ENCODE assay signal across 13 cellular contexts in the genomic region with DNA sequence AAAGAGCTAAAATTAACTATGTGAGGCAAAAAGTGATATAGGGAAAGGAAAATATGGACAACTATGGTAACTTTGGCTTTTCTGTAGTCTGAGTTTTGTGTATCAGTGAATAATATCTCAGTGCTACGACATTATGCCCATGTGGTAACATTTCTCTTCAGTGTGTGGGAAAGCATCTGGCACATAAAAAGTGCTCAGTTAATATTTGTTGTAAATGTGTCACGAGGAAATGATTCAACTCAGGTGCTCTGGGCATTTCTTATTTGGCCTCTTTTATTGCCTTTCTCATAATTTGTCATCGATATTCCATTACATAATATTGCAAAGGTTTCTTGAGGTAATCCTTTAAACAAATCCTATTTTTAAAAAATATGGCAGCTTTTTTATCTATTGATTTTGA.
"Had no signal": no experiment of that assay in that cellular context is flagged by ENCODE, and none has a peak within 500 bp of the region (broad histone marks: within the 10 kb centered on the region; RNA-seq: fewer than 3 reads in every experiment).

No MANE protein-coding gene starts in this region.

- ATAC-seq: WTC11 had no signal

- H3K27ac Mint-ChIP-seq: neural progenitor cell, WTC11 had no signal

- H3K27ac ChIP-seq: adrenal gland, brain microvascular endothelial cell, esophagus muscularis mucosa, left ventricle myocardium inferior, neural progenitor cell, right atrium auricular region, skin epidermis, thyroid gland, vagina had no signal

- H3K4me1 Mint-ChIP-seq: neural progenitor cell had no signal

- H3K4me2 ChIP-seq: neural progenitor cell had no signal

- H3K9me3 ChIP-seq: adrenal gland, esophagus muscularis mucosa, left ventricle myocardium inferior, right atrium auricular region, thyroid gland, vagina had no signal

- H3K4me3 ChIP-seq: adrenal gland, dorsolateral prefrontal cortex, esophagus muscularis mucosa, left ventricle myocardium inferior, neural progenitor cell, right atrium auricular region, skin epidermis, thyroid gland, vagina had no signal

- H3K27me3 ChIP-seq: adrenal gland, brain microvascular endothelial cell, esophagus muscularis mucosa, neural progenitor cell, right atrium auricular region, thyroid gland, vagina had no signal

- H3K4me1 ChIP-seq: adrenal gland, left ventricle myocardium inferior, neural progenitor cell, right atrium auricular region, thyroid gland, vagina had no signal

- H2AFZ ChIP-seq: neural progenitor cell had no signal

- H3K9me3 Mint-ChIP-seq: neural progenitor cell, WTC11 had no signal

- H3K4me3 Mint-ChIP-seq: neural progenitor cell, WTC11 had no signal

- H3K9ac ChIP-seq: neural progenitor cell had no signal

- DNase-seq: activated CD4-positive, alpha-beta T cell treated with anti-CD3 and anti-CD28 coated beads, Interleukin-2, amount 50 U/mL, for 1 hour; activated naive CD4-positive, alpha-beta T cell treated with anti-CD3 and anti-CD28 coated beads, Interleukin-2, amount 50 U/mL, for 16 hours; adrenal gland; brain microvascular endothelial cell; dorsolateral prefrontal cortex; left ventricle myocardium inferior; thyroid gland had no signal
